Comparison of ENCODE assay signal across 8 cellular contexts in genomic region chr2:36358317-36358659, GRCh38. TPM values are rescaled to one million over a fixed set of nuclear protein-coding genes. Genes with fewer than 3 reads are reported as not detected.
DNase-seq lines count a peak whose midpoint lies in the region; ATAC-seq and TF ChIP-seq lines count a peak whose summit lies in the region.

No MANE protein-coding gene starts in this region.

- H3K27me3 ChIP-seq in liver (ENCODE audit: control insufficient read depth in 4 of 4, insufficient read depth in 4 of 4, low read length in 3 of 4), result no peaks in the 10 kb centered on the region
- H3K27me3 ChIP-seq in thyroid gland, result no peaks in the 10 kb centered on the region

- CTCF ChIA-PET in activated CD8-positive, alpha-beta memory T cell treated with anti-CD3 and anti-CD28 coated beads, Interleukin-2, amount 10 ng/mL, durations not matched to agents 7 days and 5 days (lab: Charles Lee), result no interaction called here

- ATAC-seq in activated CD8-positive, alpha-beta memory T cell treated with anti-CD3 and anti-CD28 coated beads, Interleukin-2, amount 10 ng/mL, durations not matched to agents 7 days and 5 days, result no peak
- no peak for ATAC-seq in GM21528 (IDR thresholded peaks at IDR 0.05; ENCODE audit: low FRiP score, unreplicated experiment)

- H3K36me3 Mint-ChIP-seq in activated CD8-positive, alpha-beta memory T cell treated with anti-CD3 and anti-CD28 coated beads, Interleukin-2, amount 10 ng/mL, durations not matched to agents 7 days and 5 days, result no peaks in the 10 kb centered on the region

- peaks cover 27% of the 10 kb centered on the region for H3K4me1 Mint-ChIP-seq in activated CD8-positive, alpha-beta memory T cell treated with anti-CD3 and anti-CD28 coated beads, Interleukin-2, amount 10 ng/mL, durations not matched to agents 7 days and 5 days

- H3K4me1 ChIP-seq in liver (ENCODE audit: control insufficient read depth in 4 of 4, insufficient read depth in 4 of 4, low read length in 3 of 4) (peaks cover 11 to 25% (median 17%) of the 10 kb centered on the region in 4 donors), thyroid gland (peaks cover 38 to 53% of the 10 kb centered on the region in 2 donors)

- WGBS in liver, result 47% methylated on average over 7 of the region's 7 CpGs
- 39 to 56% methylated on average over 7 of the region's 7 CpGs for WGBS in thyroid gland, 2 donors

- H3K27ac Mint-ChIP-seq in activated CD8-positive, alpha-beta memory T cell treated with anti-CD3 and anti-CD28 coated beads, Interleukin-2, amount 10 ng/mL, durations not matched to agents 7 days and 5 days, result no peak overlapping the region

- TF ChIP-seq POLR2A in thyroid gland (IDR thresholded peaks at IDR 0.05), result no peak

- no peaks in the 10 kb centered on the region for H3K36me3 ChIP-seq in liver (ENCODE audit: control insufficient read depth in 4 of 4, insufficient read depth in 3 of 4, low read depth in 1 of 4, low read length in 3 of 4)
- no peaks in the 10 kb centered on the region for H3K36me3 ChIP-seq in thyroid gland

- peak overlapping the region; percentile 81 for H3K4me3 Mint-ChIP-seq in activated CD8-positive, alpha-beta memory T cell treated with anti-CD3 and anti-CD28 coated beads, Interleukin-2, amount 10 ng/mL, durations not matched to agents 7 days and 5 days

- no peaks in the 10 kb centered on the region for H3K9me3 Mint-ChIP-seq in activated CD8-positive, alpha-beta memory T cell treated with anti-CD3 and anti-CD28 coated beads, Interleukin-2, amount 10 ng/mL, durations not matched to agents 7 days and 5 days (ENCODE audit: low read depth)

- H3K9ac ChIP-seq in liver (ENCODE audit: low read depth in 1 of 2, low read length in 2 of 2), result peak overlapping the region in 1 of 2 donors; percentile 45

- peak overlapping the region in 1 of 3 donors; percentile 26 for H3K4me3 ChIP-seq in liver (ENCODE audit: low read depth in 1 of 3, low read length in 3 of 3)
- H3K4me3 ChIP-seq in thyroid gland (replicated peaks in 1 of 3), result peak overlapping the region in 1 of 3 donors; percentile 83

- H3K27ac ChIP-seq in liver (ENCODE audit: low read depth in 1 of 2, low read length in 2 of 2) (peak overlapping the region; percentile 62 to 64), thyroid gland (peak overlapping the region in 2 of 3 donors; percentile 71 to 90)

- TF ChIP-seq CTCF in liver (IDR thresholded peaks at IDR 0.05; ENCODE audit: low read depth, low read length, missing input control), result no peak
- no peak for TF ChIP-seq CTCF in thyroid gland (IDR thresholded peaks at IDR 0.05)

- intact Hi-C loops in thyroid gland (cut with DNase I), result no loop called here

- no peak for DNase-seq in activated CD8-positive, alpha-beta memory T cell treated with anti-CD3 and anti-CD28 coated beads, Interleukin-2, amount 10 ng/mL, durations not matched to agents 7 days and 5 days
- DNase-seq in activated CD8-positive, alpha-beta memory T cell treated with anti-CD3 and anti-CD28 coated beads for 24 hours, result no peak
- DNase-seq in astrocyte of the hippocampus (ENCODE audit: low read depth, low spot score) (peak; percentile 73), thyroid gland (no peak), SIG-M5 (lab: John Stamatoyannopoulos, UW) (no peak)
- DNase-seq in activated CD8-positive, alpha-beta memory T cell treated with anti-CD3 and anti-CD28 coated beads, Interleukin-2, amount 50 U/mL, for 48 hours, result no peak

- no peaks in the 10 kb centered on the region for H3K9me3 ChIP-seq in liver (ENCODE audit: control insufficient read depth in 4 of 4, low read length in 3 of 4)
- H3K9me3 ChIP-seq in thyroid gland, result no peaks in the 10 kb centered on the region

- TF ChIP-seq RAD21 in liver (IDR thresholded peaks at IDR 0.05), result no peak

- peaks cover 50% of the 10 kb centered on the region for H3K27me3 Mint-ChIP-seq in activated CD8-positive, alpha-beta memory T cell treated with anti-CD3 and anti-CD28 coated beads, Interleukin-2, amount 10 ng/mL, durations not matched to agents 7 days and 5 days

TF ChIP-seq in liver, 16 proteins besides CTCF, POLR2A, EP300 and RAD21:
- TF ChIP-seq EGR1 (IDR thresholded peaks at IDR 0.05; ENCODE audit: low read depth in 2 of 2) (no peak), ATF3 (IDR thresholded peaks at IDR 0.05) (no peak), YY1 (IDR thresholded peaks at IDR 0.05) (no peak), SP1 (IDR thresholded peaks at IDR 0.05) (no peak), TAF1 (conservative IDR thresholded peaks at IDR 0.05) (no peak), FOXA2 (IDR thresholded peaks at IDR 0.05) (no peak), HNF4G (IDR thresholded peaks at IDR 0.05) (no peak), NR2F2 (IDR thresholded peaks at IDR 0.05) (no peak), ZBTB33 (IDR thresholded peaks at IDR 0.05) (no peak), RXRA (IDR thresholded peaks at IDR 0.05) (no peak), JUND (IDR thresholded peaks at IDR 0.05) (no peak)
- TF ChIP-seq, protein P1, sequence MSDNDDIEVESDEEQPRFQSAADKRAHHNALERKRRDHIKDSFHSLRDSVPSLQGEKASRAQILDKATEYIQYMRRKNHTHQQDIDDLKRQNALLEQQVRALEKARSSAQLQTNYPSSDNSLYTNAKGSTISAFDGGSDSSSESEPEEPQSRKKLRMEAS (IDR thresholded peaks at IDR 0.05), result no peak
TF ChIP-seq in liver: peak in this region for 0.

RNA-seq across cellular contexts. Expression of gene CRIM1, which starts 2.7 kb away (rescaled TPM):
- total RNA-seq in activated CD8-positive, alpha-beta memory T cell treated with anti-CD3 and anti-CD28 coated beads, Interleukin-2, amount 10 ng/mL, durations not matched to agents 7 days and 5 days, result 10 to 100 TPM; 12.6 to 17.6 TPM
- total RNA-seq in liver (10 to 100 TPM; 10.5 to 22.1 TPM), thyroid gland (100 to 1,000 TPM in 1 of 4 donors, 10 to 100 TPM in 3; 49.5 to 104 (median 71.5) TPM)
- 1 to 10 TPM; 2.2 to 8.7 TPM for polyA plus RNA-seq in liver
